In genomic region chr3:172102123-172102882, GRCh38 we compare ENCODE assay signal across 8 cellular contexts.
DNase-seq lines count a peak whose midpoint lies in the region; ATAC-seq and TF ChIP-seq lines count a peak whose summit lies in the region.

No MANE protein-coding gene starts in this region.

- no peak overlapping the region for H3K27ac ChIP-seq in BLaER1
- peak overlapping the region; percentile 93 for H3K27ac ChIP-seq in epithelial cell of prostate

- H3K36me3 Mint-ChIP-seq in T-cell (no peaks in the 10 kb centered on the region), type B pancreatic cell (peaks cover 12% of the 10 kb centered on the region)

- DNase-seq in T-cell: peak in 33 of 34 experiments; percentile 10 to 57 (median 35)
- DNase-seq in epithelial cell of prostate (ENCODE audit: low read depth, low spot score): no peak
- DNase-seq in type B pancreatic cell (ENCODE audit: extremely low spot score, unreplicated experiment): no peak
- no peak for DNase-seq in GM13976 (ENCODE audit: low spot score)
- DNase-seq in HAP-1 (ENCODE audit: low spot score in 2 of 2): no peak

- H3K4me3 Mint-ChIP-seq in T-cell (peak overlapping the region; percentile 32 to 66 (median 35)), type B pancreatic cell (no peak overlapping the region)

- H3K4me1 Mint-ChIP-seq in T-cell (peaks cover 74 to 90% (median 89%) of the 10 kb centered on the region in 3 donors), type B pancreatic cell (ENCODE audit: unreplicated experiment) (peaks cover 61% of the 10 kb centered on the region)

- CTCF ChIA-PET in T-cell (lab: Charles Lee): interaction anchor here in 1 of 2 donors (0.8 kb wide), 1 partner anchor 63 kb away, joined by 4 read pairs; the partner anchor contains the start of gene FNDC3B

- H3K4me1 ChIP-seq in BLaER1: peaks cover 59% of the 10 kb centered on the region
- H3K4me1 ChIP-seq in HAP-1: peaks cover 9% of the 10 kb centered on the region; the same call in 1 of the 2 replicates

- H3K27me3 Mint-ChIP-seq in T-cell (no peaks in the 10 kb centered on the region), type B pancreatic cell (no peaks in the 10 kb centered on the region)

- H4K20me1 ChIP-seq in BLaER1: peaks cover 75% of the 10 kb centered on the region

- H3K9me3 ChIP-seq in BLaER1: no peaks in the 10 kb centered on the region
- H3K9me3 ChIP-seq in HAP-1: no peaks in the 10 kb centered on the region

- peak overlapping the region; percentile 89 to 91 for H3K27ac Mint-ChIP-seq in T-cell
- peak overlapping the region; percentile 55 for H3K27ac Mint-ChIP-seq in type B pancreatic cell

- in situ Hi-C loops in GM13976 (cut with MboI; ENCODE audit: low sequenced_read_pairs, unreplicated experiment) (no loop called here), HAP-1 (cut with MboI; ENCODE audit: low sequenced_read_pairs) (no loop called here)

- ATAC-seq in GM21367 (IDR thresholded peaks at IDR 0.05; ENCODE audit: unreplicated experiment) (peak; percentile 24), T-cell (replicated peaks in 1 of 4) (peak; percentile 66 to 83 (median 79)), GM19351 (IDR thresholded peaks at IDR 0.05; ENCODE audit: unreplicated experiment) (no peak)

- H3K4me3 ChIP-seq in BLaER1 (no peak overlapping the region), HAP-1 (no peak overlapping the region)

- H3K27me3 ChIP-seq in BLaER1 (no peaks in the 10 kb centered on the region), HAP-1 (ENCODE audit: low read depth) (no peaks in the 10 kb centered on the region)

- H3K36me3 ChIP-seq in BLaER1 (no peaks in the 10 kb centered on the region), HAP-1 (replicated peaks) (no peaks in the 10 kb centered on the region)

- no peak overlapping the region for H3K9ac ChIP-seq in BLaER1

- no peaks in the 10 kb centered on the region for H3K9me3 Mint-ChIP-seq in T-cell
- H3K9me3 Mint-ChIP-seq in type B pancreatic cell: no peaks in the 10 kb centered on the region

- peak overlapping the region; percentile 54 for H3K4me2 ChIP-seq in BLaER1

- POLR2A ChIA-PET in T-cell (lab: Charles Lee): interaction anchor here (0.6 to 1.2 kb wide), 7 partner anchors 8 to 522 kb away, joined by 3 to 5 read pairs (median 4); partner anchors contain the start of gene FNDC3B (in 1 of the 2)

- TF ChIP-seq CTCF in type B pancreatic cell (conservative IDR thresholded peaks at IDR 0.05): no peak
- TF ChIP-seq CTCF in GM13976 (IDR thresholded peaks at IDR 0.05; ENCODE audit: borderline replicate concordance, control extremely low read depth, extremely low read depth, insufficient read depth, missing control alignments): no peak

Comparison
In these comparisons a context has a peak if more than half of its experiments do, and no peak if none do; other contexts are left out.
1. DNase-seq: peak in T-cell (33 of 34); none in epithelial cell of prostate (single experiment), type B pancreatic cell (single experiment), GM13976 (single experiment) and HAP-1 (0 of 2).